18 cellular contexts compared by ENCODE assay signal in genomic region chr3:161599702-161600101, GRCh38.
A peak's percentile ranks its signal among the peaks of the same experiment; 100 is the strongest.
DNase-seq lines count a peak whose midpoint lies in the region; ATAC-seq and TF ChIP-seq lines count a peak whose summit lies in the region.
"Had no signal": no experiment of that assay in that cellular context is flagged by ENCODE, and none has a peak within 500 bp of the region (broad histone marks: within the 10 kb centered on the region; RNA-seq: fewer than 3 reads in every experiment).

No MANE protein-coding gene starts in this region.

- H3K4me3 ChIP-seq in dorsolateral prefrontal cortex, result no peak overlapping the region
- H3K4me3 ChIP-seq: A549, BLaER1, K562, SK-N-MC had no signal

- DNase-seq in DMS53 treated with DMSO at 0.1 percent for 48 hours (lab: John Stamatoyannopoulos, UW; ENCODE audit: unreplicated experiment) (peak; percentile 34), NCI-H1092 treated with DMSO at 0.1 percent for 48 hours (lab: John Stamatoyannopoulos, UW) (peak; percentile 44), NCI-H774 (lab: John Stamatoyannopoulos, UW) (peak; percentile 21), left lobe of liver (ENCODE audit: low spot score) (no peak), NCI-H2171 treated with DMSO at 0.1 percent for 48 hours (lab: John Stamatoyannopoulos, UW) (no peak), dorsolateral prefrontal cortex (no peak)
- DNase-seq: CD4-positive, alpha-beta memory T cell; GDM1; NCI-H1694 treated with DMSO at 0.1 percent for 48 hours; NCI-H526 treated with DMSO at 0.1 percent for 48 hours; Right ventricle myocardium superior had no signal

- H3K27ac ChIP-seq in VCaP (peak overlapping the region; percentile 48), dorsolateral prefrontal cortex (no peak overlapping the region)
- H3K27ac ChIP-seq: BLaER1, SK-N-MC had no signal

- no peaks in the 10 kb centered on the region for H3K27me3 ChIP-seq in dorsolateral prefrontal cortex
- H3K27me3 ChIP-seq: BLaER1 had no signal

- intact Hi-C loops in dorsolateral prefrontal cortex (cut with DNase I), result no loop called here

- ATAC-seq in SK-N-SH treated with all-trans-retinoic acid at 6 μM for 48 hours (no peak), left lobe of liver (no peak)
- ATAC-seq: HCT116, K562 had no signal

- no peak for TF ChIP-seq CTCF in VCaP (conservative IDR thresholded peaks at IDR 0.05)
- no peak for TF ChIP-seq CTCF in dorsolateral prefrontal cortex (IDR thresholded peaks at IDR 0.05 in 54 of 56, conservative IDR thresholded peaks at IDR 0.05 in 2 of 56; ENCODE audit: low read depth in 1 of 56, partially characterized antibody in 56 of 56)

TF ChIP-seq in SK-N-SH treated with all-trans-retinoic acid at 6 μM for 48 hours, 23 proteins besides CTCF, POLR2A, EP300 and RAD21:
- TF ChIP-seq, protein P1, sequence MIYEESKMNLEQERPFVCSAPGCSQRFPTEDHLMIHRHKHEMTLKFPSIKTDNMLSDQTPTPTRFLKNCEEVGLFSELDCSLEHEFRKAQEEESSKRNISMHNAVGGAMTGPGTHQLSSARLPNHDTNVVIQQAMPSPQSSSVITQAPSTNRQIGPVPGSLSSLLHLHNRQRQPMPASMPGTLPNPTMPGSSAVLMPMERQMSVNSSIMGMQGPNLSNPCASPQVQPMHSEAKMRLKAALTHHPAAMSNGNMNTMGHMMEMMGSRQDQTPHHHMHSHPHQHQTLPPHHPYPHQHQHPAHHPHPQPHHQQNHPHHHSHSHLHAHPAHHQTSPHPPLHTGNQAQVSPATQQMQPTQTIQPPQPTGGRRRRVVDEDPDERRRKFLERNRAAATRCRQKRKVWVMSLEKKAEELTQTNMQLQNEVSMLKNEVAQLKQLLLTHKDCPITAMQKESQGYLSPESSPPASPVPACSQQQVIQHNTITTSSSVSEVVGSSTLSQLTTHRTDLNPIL (CRISPR knock-in tag; IDR thresholded peaks at IDR 0.05; ENCODE audit: low read depth), result no peak
- no peak for TF ChIP-seq POU6F1 (CRISPR knock-in tag; IDR thresholded peaks at IDR 0.05; ENCODE audit: borderline replicate concordance, low read depth)
- no peak for TF ChIP-seq PATZ1 (CRISPR knock-in tag; IDR thresholded peaks at IDR 0.05; ENCODE audit: borderline replicate concordance)
- TF ChIP-seq ISL1 (CRISPR knock-in tag; IDR thresholded peaks at IDR 0.05), result no peak
- TF ChIP-seq SNAI2 (CRISPR knock-in tag; IDR thresholded peaks at IDR 0.05), result no peak
- TF ChIP-seq ARNTL (CRISPR knock-in tag; IDR thresholded peaks at IDR 0.05; ENCODE audit: borderline replicate concordance, low read depth), result no peak
- TF ChIP-seq ZNF565 (CRISPR knock-in tag; conservative IDR thresholded peaks at IDR 0.05; ENCODE audit: low read depth), result no peak
- TF ChIP-seq OSR1 (CRISPR knock-in tag; IDR thresholded peaks at IDR 0.05), result no peak

Comparison
In these comparisons a context has a peak if more than half of its experiments do, and no peak if none do; other contexts are left out.
1. DNase-seq: peak in DMS53 treated with DMSO at 0.1 percent for 48 hours (single experiment), NCI-H1092 treated with DMSO at 0.1 percent for 48 hours (single experiment) and NCI-H774 (single experiment); none in left lobe of liver (single experiment), NCI-H2171 treated with DMSO at 0.1 percent for 48 hours (single experiment) and dorsolateral prefrontal cortex (0 of 10).